ENCODE assay signal across 12 cellular contexts in the genomic region with DNA sequence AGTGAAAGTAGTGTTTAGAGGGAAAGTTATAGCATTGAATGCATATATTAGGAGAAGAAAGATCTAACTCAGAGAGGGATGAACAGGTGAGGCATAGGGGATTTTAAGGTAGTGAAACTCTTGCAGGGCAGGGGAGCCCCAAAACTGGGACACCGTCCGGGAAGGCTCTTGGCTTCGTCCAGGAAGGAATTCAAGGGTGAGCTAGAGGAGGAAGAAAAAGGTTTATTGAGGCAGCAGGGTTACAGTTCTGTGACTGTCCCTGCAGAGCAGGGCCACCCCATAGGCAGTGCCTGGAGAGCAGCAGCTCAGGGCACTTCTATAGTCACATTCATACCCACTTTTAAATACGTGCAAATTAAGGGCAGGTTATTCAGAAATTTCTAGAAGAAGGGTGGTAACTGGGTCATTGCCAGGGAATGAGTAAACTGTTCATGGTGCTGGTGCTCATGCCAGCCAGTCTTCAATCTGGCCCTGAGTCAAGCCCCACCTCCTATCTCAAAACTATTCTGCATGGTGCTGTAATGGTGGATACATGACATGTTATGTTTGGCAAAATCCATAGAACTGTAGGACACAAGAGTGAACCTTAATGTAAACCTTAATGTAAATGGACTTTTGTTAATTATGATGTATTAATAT. TPM values are rescaled to one million over a fixed set of nuclear protein-coding genes. Genes with fewer than 3 reads are reported as not detected.
A peak's percentile ranks its signal among the peaks of the same experiment; 100 is the strongest.
DNase-seq lines count a peak whose midpoint lies in the region; ATAC-seq, FAIRE-seq and TF ChIP-seq lines count a peak whose summit lies in the region.
"Had no signal": no experiment of that assay in that cellular context is flagged by ENCODE, and none has a peak within 500 bp of the region (broad histone marks: within the 10 kb centered on the region; RNA-seq: fewer than 3 reads in every experiment).

No MANE protein-coding gene starts in this region.

- H3K27ac Mint-ChIP-seq in activated naive CD8-positive, alpha-beta T cell: peak overlapping the region; percentile 59
- no peak overlapping the region for H3K27ac Mint-ChIP-seq in activated naive CD8-positive, alpha-beta T cell treated with anti-CD3 and anti-CD28 coated beads, Interleukin-2, amount 50 U/mL, for 24 hours

- H3K27me3 Mint-ChIP-seq in activated naive CD8-positive, alpha-beta T cell: no peaks in the 10 kb centered on the region
- no peaks in the 10 kb centered on the region for H3K27me3 Mint-ChIP-seq in activated naive CD8-positive, alpha-beta T cell treated with anti-CD3 and anti-CD28 coated beads, Interleukin-2, amount 50 U/mL, for 24 hours

- H3K9me3 Mint-ChIP-seq in activated naive CD8-positive, alpha-beta T cell (ENCODE audit: low read depth): no peaks in the 10 kb centered on the region
- no peaks in the 10 kb centered on the region for H3K9me3 Mint-ChIP-seq in activated naive CD8-positive, alpha-beta T cell treated with anti-CD3 and anti-CD28 coated beads, Interleukin-2, amount 50 U/mL, for 24 hours

- no peak for FAIRE-seq in kidney (lab: Jason Lieb, UNC)
- FAIRE-seq: GM12892 had no signal

- H3K9ac ChIP-seq in kidney (ENCODE audit: low read length in 2 of 2): no peak overlapping the region

- TF ChIP-seq CTCF in foreskin keratinocyte (conservative IDR thresholded peaks at IDR 0.05) (no peak), uterus (IDR thresholded peaks at IDR 0.05) (no peak), kidney (IDR thresholded peaks at IDR 0.05; ENCODE audit: borderline replicate concordance, extremely low read depth, insufficient read depth) (no peak)

- H3K4me3 ChIP-seq in uterus (no peak overlapping the region), kidney (ENCODE audit: low read length in 2 of 2) (no peak overlapping the region)

- H3K27ac ChIP-seq in foreskin keratinocyte (no peak overlapping the region), uterus (peak overlapping the region; percentile 56 to 76), kidney (ENCODE audit: low read depth in 2 of 2, low read length in 2 of 2) (no peak overlapping the region)

- intact Hi-C loops in uterus (cut with DNase I; ENCODE audit: low total_unique reads): no loop called here
- intact Hi-C loops in kidney (cut with DNase I): no loop called here

- H3K4me3 Mint-ChIP-seq in activated naive CD8-positive, alpha-beta T cell: peak overlapping the region; percentile 7
- H3K4me3 Mint-ChIP-seq in activated naive CD8-positive, alpha-beta T cell treated with anti-CD3 and anti-CD28 coated beads, Interleukin-2, amount 50 U/mL, for 24 hours: no peak overlapping the region

- H3K9me3 ChIP-seq in uterus (no peaks in the 10 kb centered on the region), kidney (ENCODE audit: control insufficient read depth in 1 of 2, low read length in 2 of 2) (no peaks in the 10 kb centered on the region)

- H3K4me1 ChIP-seq in foreskin keratinocyte (peaks cover 8% of the 10 kb centered on the region), uterus (peaks cover 3 to 4% of the 10 kb centered on the region in 2 donors), kidney (ENCODE audit: control insufficient read depth in 1 of 2, insufficient read depth in 1 of 2, low read depth in 1 of 2, low read length in 2 of 2) (peaks cover 15 to 19% of the 10 kb centered on the region in 2 donors)

- peaks cover 73% of the 10 kb centered on the region for H3K4me1 Mint-ChIP-seq in activated naive CD8-positive, alpha-beta T cell (ENCODE audit: low read depth)
- H3K4me1 Mint-ChIP-seq in activated naive CD8-positive, alpha-beta T cell treated with anti-CD3 and anti-CD28 coated beads, Interleukin-2, amount 50 U/mL, for 24 hours: peaks cover 70% of the 10 kb centered on the region

- H3K27me3 ChIP-seq in foreskin keratinocyte (no peaks in the 10 kb centered on the region), uterus (no peaks in the 10 kb centered on the region)

- TF ChIP-seq POLR2A in uterus (IDR thresholded peaks at IDR 0.05): no peak

- no peaks in the 10 kb centered on the region for H3K36me3 ChIP-seq in uterus
- no peaks in the 10 kb centered on the region for H3K36me3 ChIP-seq in kidney (ENCODE audit: control insufficient read depth in 1 of 2, insufficient read depth in 2 of 2, low read length in 2 of 2)

- DNase-seq in activated naive CD8-positive, alpha-beta T cell treated with anti-CD3 and anti-CD28 coated beads, Interleukin-2, amount 50 U/mL, for 24 hours: no peak
- DNase-seq in RPMI7951 (ENCODE audit: low read depth) (peak; percentile 16), foreskin keratinocyte (peak in 1 of 2 donors; percentile 38), uterus (no peak), kidney (no peak)
- DNase-seq: C1 segment of cervical spinal cord; central memory CD4-positive, alpha-beta T cell; NCI-H1930 had no signal

- no peak for ATAC-seq in activated naive CD8-positive, alpha-beta T cell treated with anti-CD3 and anti-CD28 coated beads, Interleukin-2, amount 50 U/mL, for 24 hours
- ATAC-seq in foreskin keratinocyte (peak; percentile 33), HG02610 (IDR thresholded peaks at IDR 0.05; ENCODE audit: unreplicated experiment) (no peak), GM21526 (IDR thresholded peaks at IDR 0.05; ENCODE audit: low FRiP score, unreplicated experiment) (no peak)

- H3K36me3 Mint-ChIP-seq in activated naive CD8-positive, alpha-beta T cell: peaks cover 6% of the 10 kb centered on the region
- peaks cover 9% of the 10 kb centered on the region for H3K36me3 Mint-ChIP-seq in activated naive CD8-positive, alpha-beta T cell treated with anti-CD3 and anti-CD28 coated beads, Interleukin-2, amount 50 U/mL, for 24 hours (ENCODE audit: low read depth)

RNA-seq across cellular contexts. Expression of gene OAS1, which starts 1.2 kb away (rescaled TPM):
- total RNA-seq in RPMI7951 (2014; rRNA removed; shearing (Covaris generic)): 12.4 and 13.1 TPM in 2 replicates
- total RNA-seq in foreskin keratinocyte (78.5 and 108 TPM in 2 replicates), uterus (10 to 100 TPM in 1 of 4 donors, 1 to 10 TPM in 3; 3.8 to 19.8 (median 7.4) TPM), kidney (17.5 TPM)
- polyA plus RNA-seq in foreskin keratinocyte (77.4 and 98.9 TPM in 2 replicates), kidney (ENCODE audit: insufficient read depth, low read depth, low replicate concordance) (27.2 TPM)

RNA-seq across cellular contexts. Expression of gene OAS3, which starts 32.7 kb away (rescaled TPM):
- total RNA-seq in RPMI7951 (2014; rRNA removed; shearing (Covaris generic)): 23.9 and 24.8 TPM in 2 replicates
- total RNA-seq in foreskin keratinocyte (143 and 185 TPM in 2 replicates), uterus (10 to 100 TPM in 2 of 4 donors, 1 to 10 TPM in 2; 2.1 to 22.8 (median 8.9) TPM), kidney (15.6 TPM)
- polyA plus RNA-seq in foreskin keratinocyte (55.9 and 59.9 TPM in 2 replicates), kidney (ENCODE audit: insufficient read depth, low read depth, low replicate concordance) (2.5 TPM)

Comparison
In these comparisons a context has a peak if more than half of its experiments do, and no peak if none do; other contexts are left out.
1. H3K27ac ChIP-seq: peak in uterus (2 of 2); none in foreskin keratinocyte (single experiment) and kidney (0 of 2).